6 cellular contexts compared by ENCODE assay signal in genomic region chr17:42553866-42554249, GRCh38. TPM values are rescaled to one million over a fixed set of nuclear protein-coding genes. Genes with fewer than 3 reads are reported as not detected.
DNase-seq lines count a peak whose midpoint lies in the region; ATAC-seq, FAIRE-seq and TF ChIP-seq lines count a peak whose summit lies in the region.

No MANE protein-coding gene starts in this region.

- H3K27me3 Mint-ChIP-seq in IgD-negative memory B cell = no peaks in the 10 kb centered on the region

- no peak overlapping the region for H2AFZ ChIP-seq in neuron (ENCODE audit: low read depth, low read length)

- H3K4me3 ChIP-seq in bronchial epithelial cell (ENCODE audit: low read depth, low read length) (peak overlapping the region; percentile 78), neuron (ENCODE audit: low read length) (peak overlapping the region; percentile 64)

- H3K27me3 ChIP-seq in bronchial epithelial cell (ENCODE audit: control insufficient read depth, insufficient read depth, low read length) (no peaks in the 10 kb centered on the region), neuron (ENCODE audit: insufficient read depth, low read length) (no peaks in the 10 kb centered on the region)

- H3K9me3 ChIP-seq in neuron (ENCODE audit: low read length) = no peaks in the 10 kb centered on the region

- peak overlapping the region; percentile 89 to 98 (median 94) for H3K4me3 Mint-ChIP-seq in IgD-negative memory B cell

- DNase-seq in bronchial epithelial cell (ENCODE audit: low read depth) = peak; percentile 32
- DNase-seq in NCI-H82 (lab: John Stamatoyannopoulos, UW) = no peak
- no peak for DNase-seq in NCI-H2107 treated with DMSO at 0.1 percent for 48 hours (lab: John Stamatoyannopoulos, UW; ENCODE audit: unreplicated experiment)

- no peak for FAIRE-seq in bronchial epithelial cell (lab: Jason Lieb, UNC)

- peaks cover 12 to 17% (median 17%) of the 10 kb centered on the region in 3 donors for H3K4me1 Mint-ChIP-seq in IgD-negative memory B cell

- peaks cover 6% of the 10 kb centered on the region for H3K4me1 ChIP-seq in neuron (ENCODE audit: insufficient read depth, low read length)

- peaks cover 2% of the 10 kb centered on the region for H3K36me3 Mint-ChIP-seq in IgD-negative memory B cell

- peak; percentile 44 for TF ChIP-seq CTCF in bronchial epithelial cell (IDR thresholded peaks at IDR 0.05; ENCODE audit: insufficient read depth, low read length, severe bottlenecking)

- H3K36me3 ChIP-seq in bronchial epithelial cell (ENCODE audit: control insufficient read depth, insufficient read depth, low read length) (no peaks in the 10 kb centered on the region), neuron (ENCODE audit: insufficient read depth, low read length) (peaks cover 7% of the 10 kb centered on the region)

- ATAC-seq in HG03280 (IDR thresholded peaks at IDR 0.05; ENCODE audit: unreplicated experiment) = no peak

- H3K9me3 Mint-ChIP-seq in IgD-negative memory B cell = no peaks in the 10 kb centered on the region

- H3K27ac Mint-ChIP-seq in IgD-negative memory B cell = peak overlapping the region; percentile 96 to 98 (median 96)

RNA-seq across cellular contexts. Expression of gene HSD17B1, which starts 1.1 kb away (rescaled TPM):
- 0.39 TPM for polyA plus RNA-seq in IgD-negative memory B cell
- 7.4 and 22.8 TPM in 2 replicates for total RNA-seq in bronchial epithelial cell

RNA-seq across cellular contexts. Expression of gene COASY, which starts 8.1 kb away (rescaled TPM):
- 64.9 TPM for polyA plus RNA-seq in IgD-negative memory B cell
- 9.0 and 18.4 TPM in 2 replicates for total RNA-seq in bronchial epithelial cell

RNA-seq across cellular contexts. Expression of gene MLX, which starts 13.0 kb away (rescaled TPM):
- 44.8 TPM for polyA plus RNA-seq in IgD-negative memory B cell
- total RNA-seq in bronchial epithelial cell = 28.3 and 33.2 TPM in 2 replicates

RNA-seq across cellular contexts. Expression of gene NAGLU, which starts 17.8 kb away (rescaled TPM):
- polyA plus RNA-seq in IgD-negative memory B cell = 14.4 TPM
- total RNA-seq in bronchial epithelial cell = 8.4 and 14.2 TPM in 2 replicates

RNA-seq across cellular contexts. Expression of gene PSMC3IP, which starts 23.7 kb away (rescaled TPM):
- polyA plus RNA-seq in IgD-negative memory B cell = 2.9 TPM
- 1.3 and 2.0 TPM in 2 replicates for total RNA-seq in bronchial epithelial cell
